In the genomic region with DNA sequence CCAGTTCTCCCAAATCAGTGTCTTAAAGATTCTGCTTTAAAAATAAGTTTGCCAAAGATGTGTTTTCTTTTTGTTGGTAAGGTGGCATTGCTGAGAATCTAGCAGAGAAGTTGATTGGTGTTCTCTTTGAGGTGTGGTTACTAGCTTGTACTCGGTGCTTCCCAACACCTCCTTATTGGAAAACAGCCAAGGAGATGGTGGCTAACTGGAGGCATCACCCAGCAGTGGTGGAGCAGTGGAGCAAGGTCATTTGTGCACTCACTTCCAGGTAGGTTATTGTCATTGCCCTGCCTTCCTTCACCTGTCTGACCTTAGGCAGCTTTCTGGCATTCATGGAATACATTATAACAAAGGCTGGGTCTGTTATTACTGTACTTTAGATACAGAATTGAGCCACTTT, we compare ENCODE assay signal across 25 cellular contexts.
"Had no signal": no experiment of that assay in that cellular context is flagged by ENCODE, and none has a peak within 500 bp of the region (broad histone marks: within the 10 kb centered on the region; RNA-seq: fewer than 3 reads in every experiment).

No MANE protein-coding gene starts in this region.

- H3K27ac ChIP-seq: ascending aorta, body of pancreas, SK-N-MC had no signal

- H3K4me1 ChIP-seq: ascending aorta, body of pancreas had no signal

- H3K9me3 ChIP-seq: ascending aorta, body of pancreas had no signal

- H3K27me3 ChIP-seq: ascending aorta, body of pancreas had no signal

- ATAC-seq: activated CD8-positive, alpha-beta memory T cell treated with anti-CD3 and anti-CD28 coated beads, Interleukin-2, amount 10 ng/mL, durations not matched to agents 7 days and 5 days; activated naive CD8-positive, alpha-beta T cell treated with anti-CD3 and anti-CD28 coated beads, Interleukin-2, amount 50 U/mL, for 24 hours; body of pancreas; K562; T-cell had no signal

- H3K4me3 ChIP-seq: ascending aorta, body of pancreas, K562, SK-N-MC had no signal

- DNase-seq: activated B cell treated with CpG ODN at 0.5 μM for 24 hours; activated CD4-positive, alpha-beta T cell treated with anti-CD3 and anti-CD28 coated beads for 1 hour; activated CD4-positive, alpha-beta T cell treated with anti-CD3 and anti-CD28 coated beads, Interleukin-2, amount 10 ng/mL, durations not matched to agents 24 days and 14 days; activated CD4-positive, alpha-beta T cell treated with anti-CD3 and anti-CD28 coated beads, Interleukin-2, amount 50 U/mL, for 48 hours; activated CD8-positive, alpha-beta memory T cell treated with anti-CD3 and anti-CD28 coated beads, Interleukin-2, amount 10 ng/mL, durations not matched to agents 7 days and 5 days; activated effector memory CD4-positive, alpha-beta T cell treated with Interleukin-2 at 50 U/mL for 16 hours; activated naive CD4-positive, alpha-beta T cell; activated naive CD8-positive, alpha-beta T cell treated with anti-CD3 and anti-CD28 coated beads, Interleukin-2, amount 50 U/mL, for 24 hours; activated T-cell treated with anti-CD3 and anti-CD28 coated beads, Interleukin-2, amount 50 U/mL, for 24 hours; amniotic stem cell; body of pancreas; central memory CD4-positive, alpha-beta T cell; Karpas-422; NCI-H1092 treated with DMSO at 0.1 percent for 48 hours; NCI-H1436 treated with DMSO at 0.1 percent for 48 hours; NCI-H187; NCI-H2081; NCI-H510A treated with DMSO at 0.1 percent for 48 hours; NCI-H69; T-cell; T-helper 2 cell; T1000 had no signal
